11 cellular contexts compared by ENCODE assay signal in the genomic region with DNA sequence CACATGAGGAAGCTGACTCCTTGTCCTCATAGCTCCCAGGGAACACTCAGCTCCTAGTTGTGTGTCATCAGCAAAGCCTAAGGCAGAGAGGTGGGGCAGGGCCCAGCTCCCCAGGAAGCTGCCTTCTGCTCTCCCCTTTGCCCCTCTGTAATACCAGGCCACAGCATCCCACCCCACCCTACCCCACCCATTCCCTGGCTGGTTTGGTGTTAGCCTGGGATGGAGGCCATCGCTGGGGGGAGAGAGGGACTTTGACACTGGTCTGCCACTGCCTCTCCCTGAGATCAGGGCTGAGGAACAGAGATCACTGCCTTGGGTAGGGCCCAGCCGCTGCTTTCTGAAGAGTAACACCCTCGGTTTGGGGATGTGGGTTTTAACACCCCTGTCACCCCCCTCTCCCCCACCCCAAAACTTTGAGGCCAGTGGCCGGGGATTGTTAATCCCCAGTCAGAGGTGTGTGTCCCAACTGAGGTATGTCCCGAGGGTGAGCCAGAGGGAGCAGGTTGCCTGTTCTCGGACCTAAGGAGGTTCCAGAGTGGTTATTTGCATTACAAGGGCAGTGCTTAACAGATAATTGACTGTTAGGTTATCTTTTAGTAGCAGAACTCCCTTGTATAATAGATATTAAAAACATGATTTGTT. TPM values are rescaled to one million over a fixed set of nuclear protein-coding genes. Genes with fewer than 3 reads are reported as not detected.
DNase-seq lines count a peak whose midpoint lies in the region; ATAC-seq, FAIRE-seq and TF ChIP-seq lines count a peak whose summit lies in the region.
"Had no signal": no experiment of that assay in that cellular context is flagged by ENCODE, and none has a peak within 500 bp of the region (broad histone marks: within the 10 kb centered on the region; RNA-seq: fewer than 3 reads in every experiment).

No MANE protein-coding gene starts in this region.

- CTCF ChIA-PET in GM12878 (lab: Yijun Ruan, JAX), result interaction anchor here (0.7 to 1.5 kb wide), 8 partner anchors 9 to 143 kb away, joined by 3 to 6 read pairs (median 3); no protein-coding TSS in a partner anchor

- POLR2A ChIA-PET in GM12878 (lab: Charles Lee), result interaction anchor here (0.9 to 3.2 kb wide), 10 partner anchors 9 to 288 kb away, joined by 3 to 10 read pairs (median 5); no protein-coding TSS in a partner anchor

- no peak overlapping the region for H2AFZ ChIP-seq in GM12878 (ENCODE audit: control insufficient read depth, low read depth, low read length)
- no peak overlapping the region for H2AFZ ChIP-seq in smooth muscle cell (ENCODE audit: low read depth)

- H3K4me1 ChIP-seq in HUES6 (ENCODE audit: control insufficient read depth, insufficient read depth, low read length) (peaks cover 37% of the 10 kb centered on the region), GM12878 (ENCODE audit: control insufficient read depth, insufficient read depth, low read length) (peaks cover 50% of the 10 kb centered on the region), mucosa of descending colon (ENCODE audit: low read depth) (peaks cover 16% of the 10 kb centered on the region), smooth muscle cell (ENCODE audit: low read depth) (no peaks in the 10 kb centered on the region)

- H3K36me3 ChIP-seq in HUES6 (ENCODE audit: control insufficient read depth, insufficient read depth, low read length) (no peaks in the 10 kb centered on the region), GM12878 (ENCODE audit: control insufficient read depth in 2 of 2, insufficient read depth in 2 of 2, low read length in 1 of 2) (peaks cover 0 to 3% of the 10 kb centered on the region in 2 experiments; a peak in 2 of 4 replicates), mucosa of descending colon (ENCODE audit: low read depth) (no peaks in the 10 kb centered on the region), smooth muscle cell (ENCODE audit: low read depth) (no peaks in the 10 kb centered on the region)

- H3K4me3 ChIP-seq in HUES6 (ENCODE audit: low read depth, low read length), result 0 out of 2 replicates have a peak overlapping the region, but pooled peaks have one; percentile 41
- H3K4me3 ChIP-seq in GM12878, result peak overlapping the region; percentile 38; the same call in 1 of the 2 replicates
- no peak overlapping the region for H3K4me3 ChIP-seq in mucosa of descending colon
- H3K4me3 ChIP-seq in smooth muscle cell, result no peak overlapping the region
- H3K4me3 ChIP-seq: body of pancreas had no signal

- H3K27ac ChIP-seq in HUES6 (ENCODE audit: low read depth, low read length) (peak overlapping the region; percentile 64; the same call in 1 of the 2 replicates), GM12878 (ENCODE audit: control insufficient read depth, insufficient read depth) (peak overlapping the region; percentile 64), smooth muscle cell (ENCODE audit: low read depth) (no peak overlapping the region)
- H3K27ac ChIP-seq: body of pancreas had no signal

- in situ Hi-C loops in GM12878 (cut with MboI), result no loop called here

- no TSS peak for BruUV-seq in GM12878 (replicated peaks; lab: Mats Ljungman, UMichigan)

- WGBS in GM12878 (ENCODE audit: insufficient coverage, insufficient replicate concordance, low lambda C conversion rate, missing lambda C conversion rate), result 59% methylated on average over 6 of the region's 6 CpGs
- 43% methylated on average over 6 of the region's 6 CpGs for WGBS in smooth muscle cell (ENCODE audit: low lambda C conversion rate)

- H3K9me3 ChIP-seq in HUES6 (ENCODE audit: control insufficient read depth, insufficient read depth, low read depth, low read length), result peaks cover 7% of the 10 kb centered on the region
- H3K9me3 ChIP-seq in GM12878 (replicated peaks; ENCODE audit: control insufficient read depth, insufficient read depth, low read length), result no peaks in the 10 kb centered on the region; the same call in 2 of the 3 replicates
- no peaks in the 10 kb centered on the region for H3K9me3 ChIP-seq in mucosa of descending colon
- H3K9me3 ChIP-seq in smooth muscle cell (replicated peaks; ENCODE audit: low read depth), result no peaks in the 10 kb centered on the region
- H3K9me3 ChIP-seq: body of pancreas had no signal

- H3K79me2 ChIP-seq in GM12878 (ENCODE audit: control insufficient read depth, insufficient read depth, low read length) (peaks cover 92% of the 10 kb centered on the region), smooth muscle cell (ENCODE audit: low read depth) (peaks cover 97% of the 10 kb centered on the region)

- H3F3A ChIP-seq in smooth muscle cell (ENCODE audit: low read depth), result no peaks in the 10 kb centered on the region

- TF ChIP-seq POLR2A in GM12891 (IDR thresholded peaks at IDR 0.05; ENCODE audit: low read depth, low read length) (no peak), GM12878 (IDR thresholded peaks at IDR 0.05; ENCODE audit: low read depth, low read length) (no peak)

- RAD21 ChIA-PET in GM12878 (lab: Charles Lee; ENCODE audit: unreplicated experiment), result interaction anchor here (0.6 to 2.2 kb wide), 12 partner anchors 9 to 104 kb away, joined by 3 to 11 read pairs (median 4); no protein-coding TSS in a partner anchor

- H3K27me3 ChIP-seq in HUES6 (ENCODE audit: control insufficient read depth, insufficient read depth, low read length) (no peaks in the 10 kb centered on the region), GM12878 (replicated peaks in 1 of 2; ENCODE audit: control insufficient read depth in 2 of 2, insufficient read depth in 2 of 2, low read length in 1 of 2) (no peaks in the 10 kb centered on the region), smooth muscle cell (ENCODE audit: low read depth) (no peaks in the 10 kb centered on the region)
- H3K27me3 ChIP-seq: body of pancreas had no signal

- SMC1A ChIA-PET in GM12878 (lab: Charles Lee; ENCODE audit: uncharacterized antibody, unreplicated experiment), result interaction anchor here (0.8 to 2.4 kb wide), 15 partner anchors 7 to 203 kb away, joined by 3 to 14 read pairs (median 5); partner anchors contain the start of gene STAMBP

- H3K4me2 ChIP-seq in GM12878 (ENCODE audit: control insufficient read depth, insufficient read depth), result peak overlapping the region; percentile 21; the same call in 1 of the 2 replicates
- H3K4me2 ChIP-seq in smooth muscle cell, result no peak overlapping the region

- no peak for TF ChIP-seq CTCF in GM12878 (IDR thresholded peaks at IDR 0.05 in 2 of 3, conservative IDR thresholded peaks at IDR 0.05 in 1 of 3; ENCODE audit: control insufficient read depth in 2 of 3, extremely low read depth in 1 of 3, insufficient read depth in 1 of 3, low read depth in 3 of 3, low read length in 3 of 3)
- TF ChIP-seq CTCF in mucosa of descending colon (IDR thresholded peaks at IDR 0.05), result no peak
- no peak for TF ChIP-seq CTCF in smooth muscle cell (IDR thresholded peaks at IDR 0.05; ENCODE audit: borderline replicate concordance, insufficient read depth, poor library complexity, severe bottlenecking)

- H4K20me1 ChIP-seq in GM12878 (ENCODE audit: control insufficient read depth, insufficient read depth), result no peaks in the 10 kb centered on the region
- peaks cover 87% of the 10 kb centered on the region for H4K20me1 ChIP-seq in smooth muscle cell (ENCODE audit: low read depth)

- ATAC-seq in GM12878 (peak; percentile 78), mucosa of descending colon (peak; percentile 81), sciatic nerve (no peak)
- ATAC-seq: body of pancreas had no signal

- H3K9ac ChIP-seq in HUES6 (ENCODE audit: low read length) (peak overlapping the region; percentile 20), GM12878 (ENCODE audit: control insufficient read depth, insufficient read depth, low read length) (peak overlapping the region; percentile 10; the same call in 1 of the 2 replicates), smooth muscle cell (ENCODE audit: low read depth) (no peak overlapping the region)

- intact Hi-C loops in GM12878 (cut with micrococcal nuclease; ENCODE audit: unreplicated experiment), result no loop called here
- intact Hi-C loops in mucosa of descending colon (cut with DNase I, micrococcal nuclease), result no loop called here
- intact Hi-C loops in sciatic nerve (cut with DNase I), result no loop called here

- no peak for DNase-seq in GM12891 (ENCODE audit: insufficient read length, low spot score)
- DNase-seq in GM12878 (ENCODE audit: low read depth, low spot score), result no peak
- peak in 2 of 3 donors; percentile 36 to 53 for DNase-seq in mucosa of descending colon
- no peak for DNase-seq in cortex of kidney (lab: John Stamatoyannopoulos, UW)
- DNase-seq in smooth muscle cell (lab: John Stamatoyannopoulos, UW; ENCODE audit: unreplicated experiment), result no peak
- no peak for DNase-seq in sciatic nerve (ENCODE audit: low spot score)
- no peak for DNase-seq in NAMALWA (ENCODE audit: low spot score)
- DNase-seq: body of pancreas, DMS53 had no signal

- no peak for TF ChIP-seq EP300 in GM12878 (IDR thresholded peaks at IDR 0.05; ENCODE audit: borderline replicate concordance in 1 of 2, control insufficient read depth in 1 of 2, low read depth in 2 of 2, low read length in 2 of 2)

- FAIRE-seq in GM12891 (lab: Jason Lieb, UNC) (peak; percentile 62), GM12878 (lab: Jason Lieb, UNC) (no peak)
- FAIRE-seq: frontal cortex had no signal

- TF ChIP-seq RAD21 in GM12878 (IDR thresholded peaks at IDR 0.05; ENCODE audit: insufficient read depth, low read depth, low read length), result no peak

TF ChIP-seq in GM12891, 5 proteins besides CTCF, POLR2A, EP300 and RAD21 (continues in another document):
- TF ChIP-seq SPI1 (IDR thresholded peaks at IDR 0.05; ENCODE audit: low read depth, low read length), result no peak

TF ChIP-seq in GM12878, 131 proteins besides CTCF, POLR2A, EP300 and RAD21 (continues in another document):
- TF ChIP-seq IKZF2 (IDR thresholded peaks at IDR 0.05), result 0 out of 4 replicates have a peak, but pooled peaks of 1 of the 2 experiments have one; percentile 5

RNA-seq across cellular contexts. Expression of gene TET3, which starts 41.4 kb away (rescaled TPM):
- polyA plus RNA-seq in GM12891 (2012; ENCODE audit: low read depth, missing spikeins), result 9.6 TPM
- total RNA-seq in GM12878 (2013; cell fraction: nucleolus; rRNA removed), result 80.8 and 86.7 TPM in 2 replicates
- total RNA-seq in GM12878 (2014; rRNA removed) (8.2 and 8.6 TPM in 2 replicates), GM12878 (2014; rRNA removed; fragmentation: Illumina TruSeq; extraction: Trizol) (7.9 and 8.3 TPM in 2 replicates), GM12878 (2021) (23.8 and 25.9 TPM in 2 replicates), mucosa of descending colon (10 to 100 TPM; 16.6 to 28.7 (median 21.9) TPM), smooth muscle cell (10.4 and 12.7 TPM in 2 replicates), sciatic nerve (12.1 TPM)
- polyA plus RNA-seq in GM12878 (2011; ENCODE audit: low read depth), result 6.2 TPM
- polyA plus RNA-seq in GM12878 (2011; rRNA removed) (10.0 and 11.2 TPM in 2 replicates), GM12878 (2014; fragmentation: Illumina TruSeq; extraction: Trizol) (10.0 and 11.3 TPM in 2 replicates), GM12878 (2014; fragmentation: Nextera tagmentation; extraction: Ambion mirVana) (under 1 TPM; 0.77 to 0.84 TPM), GM12878 (2014; rRNA removed) (10.5 and 10.6 TPM in 2 replicates), GM12878 (2016; fragmentation: Nextera tagmentation; extraction: Ambion mirVana) (1 to 10 TPM; 2.1 to 2.7 TPM), smooth muscle cell (3.2 TPM in 2 replicates)
- polyA plus RNA-seq in GM12878 (2011; cell fraction: cytosol; rRNA removed), result 7.3 and 8.3 TPM in 2 replicates
- polyA plus RNA-seq in GM12878 (2011; cell fraction: nucleus; rRNA removed), result 27.5 and 29.7 TPM in 2 replicates
- 11.7 and 11.9 TPM in 2 replicates for polyA plus RNA-seq in GM12878 (2012)
- polyA minus RNA-seq in GM12878 (2011; rRNA and poly(A)+ RNA removed), result 14.6 and 21.8 TPM in 2 replicates
- 10.1 and 12.2 TPM in 2 replicates for polyA minus RNA-seq in GM12878 (2011; cell fraction: cytosol; rRNA and poly(A)+ RNA removed)
- 15.4 and 28.9 TPM in 2 replicates for polyA minus RNA-seq in GM12878 (2011; cell fraction: nucleus; rRNA and poly(A)+ RNA removed)

Comparison
In these comparisons a context has a peak if more than half of its experiments do, and no peak if none do; other contexts are left out.
1. DNase-seq: peak in mucosa of descending colon (2 of 3); none in GM12891 (single experiment), GM12878 (single experiment), cortex of kidney (single experiment), smooth muscle cell (single experiment), sciatic nerve (single experiment) and NAMALWA (single experiment).
2. H3K4me3 ChIP-seq: peak in HUES6 (single experiment) and GM12878 (single experiment); none in mucosa of descending colon (single experiment) and smooth muscle cell (single experiment).